10 cellular contexts compared by ENCODE assay signal in the genomic region with DNA sequence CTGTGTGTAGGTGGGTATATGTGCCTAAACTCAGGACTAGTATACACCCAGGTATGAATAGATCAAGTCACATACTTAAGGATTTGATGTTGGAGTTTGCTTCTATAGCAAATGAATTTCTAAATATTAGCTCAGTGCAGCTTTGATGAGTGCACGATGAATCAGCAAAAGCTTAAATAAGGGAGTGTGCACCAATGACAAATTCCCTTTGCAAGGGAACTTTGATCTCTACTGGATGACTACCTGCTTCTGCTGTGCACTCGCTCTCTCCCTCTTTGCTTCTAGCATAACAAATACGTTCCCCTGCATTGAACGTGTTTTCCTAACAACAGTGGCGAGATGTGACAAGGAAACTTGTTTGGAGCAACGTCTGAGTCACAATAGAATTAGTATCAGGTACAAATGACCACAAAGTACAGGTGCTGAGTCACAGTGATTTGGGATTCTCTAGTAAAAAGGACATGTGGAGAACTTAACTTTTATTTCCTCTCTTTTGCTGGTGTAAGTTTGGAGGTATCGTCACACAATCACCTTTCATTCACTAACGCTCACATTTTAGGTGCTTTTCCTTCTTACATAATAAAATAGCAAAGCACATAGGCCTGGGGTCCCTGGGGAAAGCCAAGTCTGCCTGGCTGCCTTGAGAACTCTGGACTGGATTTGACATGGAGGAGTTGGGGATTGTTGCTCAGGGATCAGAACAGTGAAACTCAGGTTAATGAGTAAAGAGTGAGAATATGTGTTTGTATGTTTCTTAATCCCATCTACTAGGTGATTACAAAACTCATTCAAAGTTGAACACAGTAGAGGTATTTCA. TPM values are rescaled to one million over a fixed set of nuclear protein-coding genes. Genes with fewer than 3 reads are reported as not detected.
DNase-seq lines count a peak whose midpoint lies in the region; ATAC-seq and TF ChIP-seq lines count a peak whose summit lies in the region.
"Had no signal": no experiment of that assay in that cellular context is flagged by ENCODE, and none has a peak within 500 bp of the region (broad histone marks: within the 10 kb centered on the region; RNA-seq: fewer than 3 reads in every experiment).

No MANE protein-coding gene starts in this region.

- TF ChIP-seq CTCF in left lung (IDR thresholded peaks at IDR 0.05) (no peak), natural killer cell (IDR thresholded peaks at IDR 0.05) (no peak)

- H3K27me3 ChIP-seq in HUES64 (ENCODE audit: insufficient read depth, low read length) (no peaks in the 10 kb centered on the region), left lung (no peaks in the 10 kb centered on the region)
- H3K27me3 ChIP-seq: SJSA1 had no signal

- peaks cover 0 to 10% of the 10 kb centered on the region in 2 donors for H3K4me1 Mint-ChIP-seq in natural killer cell

- H3K36me3 ChIP-seq in HUES64 (ENCODE audit: insufficient read depth, low read length): no peaks in the 10 kb centered on the region
- H3K36me3 ChIP-seq in left lung: no peaks in the 10 kb centered on the region
- H3K36me3 ChIP-seq: SJSA1 had no signal

- peak; percentile 29 for DNase-seq in AG08395 (ENCODE audit: low spot score)
- DNase-seq in astrocyte of the hippocampus (ENCODE audit: low read depth, low spot score): peak; percentile 71
- DNase-seq in left lung: no peak
- DNase-seq in globus pallidus (ENCODE audit: low spot score): no peak
- DNase-seq in natural killer cell: no peak
- no peak for DNase-seq in RPMI8226

- 0 out of 2 replicates have a peak overlapping the region, but pooled peaks have one; percentile 19 for H3K27ac ChIP-seq in HUES64 (ENCODE audit: low read depth, low read length)
- peak overlapping the region in 1 of 2 donors; percentile 53 for H3K27ac ChIP-seq in left lung
- H3K27ac ChIP-seq: SJSA1 had no signal

- no peak overlapping the region for H3K9ac ChIP-seq in HUES64 (ENCODE audit: low read depth, low read length)

- H3K4me3 Mint-ChIP-seq in natural killer cell: no peak overlapping the region
- H3K4me3 Mint-ChIP-seq: IgD-negative memory B cell had no signal

- intact Hi-C loops in left lung (cut with DNase I) (no loop called here), natural killer cell (cut with micrococcal nuclease) (no loop called here)

- H3K27me3 Mint-ChIP-seq in natural killer cell (ENCODE audit: low read depth in 2 of 2): peaks cover 7 to 20% of the 10 kb centered on the region in 2 donors

- H3K4me1 ChIP-seq in HUES64 (ENCODE audit: insufficient read depth, low read length): peaks cover 13% of the 10 kb centered on the region
- no peaks in the 10 kb centered on the region for H3K4me1 ChIP-seq in left lung

- ATAC-seq in left lung (peak; percentile 77), GM19467 (IDR thresholded peaks at IDR 0.05; ENCODE audit: unreplicated experiment) (no peak), natural killer cell (no peak)

- H3K9me3 ChIP-seq in HUES64 (ENCODE audit: insufficient read depth, low read depth, low read length) (no peaks in the 10 kb centered on the region), left lung (no peaks in the 10 kb centered on the region)
- H3K9me3 ChIP-seq: SJSA1 had no signal

- H3K9me3 Mint-ChIP-seq in natural killer cell: no peaks in the 10 kb centered on the region

- H3K4me3 ChIP-seq in HUES64 (ENCODE audit: low read length) (no peak overlapping the region), left lung (no peak overlapping the region)
- H3K4me3 ChIP-seq: SJSA1 had no signal

- no peak overlapping the region for H3K27ac Mint-ChIP-seq in natural killer cell
- H3K27ac Mint-ChIP-seq: IgD-negative memory B cell had no signal

- WGBS in HUES64: 73% methylated on average over 8 of the region's 8 CpGs

- H3K36me3 Mint-ChIP-seq in natural killer cell: no peaks in the 10 kb centered on the region
- H3K36me3 Mint-ChIP-seq: IgD-negative memory B cell had no signal

RNA-seq across cellular contexts. Expression of a gene that starts 49.7 kb away (rescaled TPM):
- polyA plus RNA-seq in HUES64 (2013, experiment 1 of 2): 0.05 TPM
- polyA plus RNA-seq in HUES64 (2013, experiment 2 of 2): 0.13 TPM
- under 1 TPM; 0.29 to 0.35 TPM for total RNA-seq in left lung
- under 1 TPM; 0.05 to 0.11 (median 0.09) TPM for total RNA-seq in natural killer cell

Comparison
In these comparisons a context has a peak if more than half of its experiments do, and no peak if none do; other contexts are left out.
1. DNase-seq: peak in AG08395 (single experiment) and astrocyte of the hippocampus (single experiment); none in left lung (0 of 2), globus pallidus (single experiment), natural killer cell (single experiment) and RPMI8226 (single experiment).